In genomic region chr19:46878613-46879375, GRCh38 we compare ENCODE assay signal across 11 cellular contexts. TPM values are rescaled to one million over a fixed set of nuclear protein-coding genes. Genes with fewer than 3 reads are reported as not detected.
DNase-seq lines count a peak whose midpoint lies in the region; ATAC-seq, FAIRE-seq and TF ChIP-seq lines count a peak whose summit lies in the region.
"Had no signal": no experiment of that assay in that cellular context is flagged by ENCODE, and none has a peak within 500 bp of the region (broad histone marks: within the 10 kb centered on the region; RNA-seq: fewer than 3 reads in every experiment).

No MANE protein-coding gene starts in this region.

- no peak overlapping the region for H3K9ac ChIP-seq in endothelial cell of umbilical vein (replicated peaks; ENCODE audit: extremely low read depth, insufficient read depth, low read length)

- H3K36me3 ChIP-seq in endothelial cell of umbilical vein (ENCODE audit: control insufficient read depth in 2 of 2, extremely low read depth in 1 of 2, insufficient read depth in 2 of 2, low read length in 2 of 2) (no peaks in the 10 kb centered on the region), osteoblast (ENCODE audit: insufficient read depth, low read length) (peaks cover 9% of the 10 kb centered on the region)
- H3K36me3 ChIP-seq: thyroid gland had no signal

- H3K4me2 ChIP-seq in endothelial cell of umbilical vein (ENCODE audit: insufficient read depth, low read length) (no peak overlapping the region), osteoblast (ENCODE audit: insufficient read depth, low read length) (peak overlapping the region; percentile 65)

- H4K20me1 ChIP-seq in endothelial cell of umbilical vein (replicated peaks; ENCODE audit: control insufficient read depth, extremely low read depth, insufficient read depth, low read length) (no peaks in the 10 kb centered on the region), osteoblast (ENCODE audit: insufficient read depth, low read length) (peaks cover 10% of the 10 kb centered on the region)

- CTCF ChIA-PET in endothelial cell of umbilical vein (lab: Charles Lee): interaction anchor here (1.0 to 1.3 kb wide), 2 partner anchors 24 to 112 kb away, joined by 3 to 8 read pairs; no protein-coding TSS in a partner anchor

- dilution Hi-C loops in endothelial cell of umbilical vein (cut with MboI; ENCODE audit: extremely low pct_ligation_motif_present, low sequenced_read_pairs): no loop called here

- H3K27me3 ChIP-seq in endothelial cell of umbilical vein (ENCODE audit: control insufficient read depth in 2 of 2, insufficient read depth in 2 of 2, low read length in 2 of 2) (no peaks in the 10 kb centered on the region), osteoblast (ENCODE audit: insufficient read depth, low read length) (no peaks in the 10 kb centered on the region)
- H3K27me3 ChIP-seq: thyroid gland had no signal

- H3K79me2 ChIP-seq in endothelial cell of umbilical vein (ENCODE audit: control insufficient read depth, insufficient read depth, low read length) (peaks cover 26% of the 10 kb centered on the region), osteoblast (ENCODE audit: insufficient read depth, low read length) (peaks cover 77% of the 10 kb centered on the region)

- POLR2A ChIA-PET in endothelial cell of umbilical vein (lab: Charles Lee): no interaction called here

- no peak overlapping the region for H3K4me3 ChIP-seq in endothelial cell of umbilical vein (replicated peaks in 1 of 3; ENCODE audit: insufficient read depth in 1 of 3, low read depth in 1 of 3, low read length in 3 of 3)
- H3K4me3 ChIP-seq in osteoblast (ENCODE audit: insufficient read depth, low read length): no peak overlapping the region
- H3K4me3 ChIP-seq: thyroid gland had no signal

- TF ChIP-seq POLR2A in endothelial cell of umbilical vein (IDR thresholded peaks at IDR 0.05; ENCODE audit: low read depth, low read length): no peak

- intact Hi-C loops in endothelial cell of umbilical vein (cut with micrococcal nuclease): no loop called here

- H3K4me1 ChIP-seq in endothelial cell of umbilical vein (ENCODE audit: control insufficient read depth, extremely low read depth, insufficient read depth, low read length) (peaks cover 15% of the 10 kb centered on the region), osteoblast (ENCODE audit: insufficient read depth, low read length) (peaks cover 38% of the 10 kb centered on the region)
- H3K4me1 ChIP-seq: thyroid gland had no signal

- peak; percentile 98 for FAIRE-seq in endothelial cell of umbilical vein (lab: Jason Lieb, UNC)

- H3K9me3 ChIP-seq in endothelial cell of umbilical vein (replicated peaks; ENCODE audit: control insufficient read depth, insufficient read depth, low read length) (no peaks in the 10 kb centered on the region), osteoblast (ENCODE audit: low read depth, low read length) (no peaks in the 10 kb centered on the region)
- H3K9me3 ChIP-seq: thyroid gland had no signal

- BruUV-seq in endothelial cell of umbilical vein (replicated peaks; lab: Mats Ljungman, UMichigan): no TSS peak

- TF ChIP-seq CTCF in endothelial cell of umbilical vein (IDR thresholded peaks at IDR 0.05; ENCODE audit: extremely low read depth in 1 of 2, insufficient read depth in 1 of 2, low read depth in 1 of 2, low read length in 2 of 2) (no peak), osteoblast (IDR thresholded peaks at IDR 0.05; ENCODE audit: extremely low read depth, low read depth, low read length) (no peak)

- no peak for DNase-seq in activated CD4-positive, CD25-positive, alpha-beta regulatory T cell (lab: John Stamatoyannopoulos, UW)
- DNase-seq in NCI-H226 (peak; percentile 73), endothelial cell of umbilical vein (ENCODE audit: low read depth, low spot score) (peak; percentile 26), osteoblast (ENCODE audit: insufficient read length, low spot score, missing footprints) (peak; percentile 81), SHP77 treated with DMSO at 0.1 percent for 48 hours (lab: John Stamatoyannopoulos, UW) (no peak)
- no peak for DNase-seq in activated CD4-positive, alpha-beta T cell treated with anti-CD3 and anti-CD28 coated beads, Interleukin-2, amount 50 U/mL, for 1 hour
- DNase-seq: 8988T; stimulated activated CD4-positive, alpha-beta T cell treated with anti-CD3 and anti-CD28 coated beads, Interleukin-4, amount 100 ng/mL, for 24 hours; thyroid gland had no signal

- H2AFZ ChIP-seq in endothelial cell of umbilical vein (ENCODE audit: low read depth, low read length) (no peak overlapping the region), osteoblast (ENCODE audit: low read length) (no peak overlapping the region)

- no peaks in the 10 kb centered on the region for H3K9me1 ChIP-seq in endothelial cell of umbilical vein (replicated peaks; ENCODE audit: control insufficient read depth, extremely low read depth, insufficient read depth, low read length)

- peak; percentile 43 to 53 for ATAC-seq in activated CD4-positive, CD25-positive, alpha-beta regulatory T cell treated with anti-CD3 and anti-CD28 coated beads, Interleukin-2, amount 50 U/mL, for 24 hours
- ATAC-seq in HG03520 (IDR thresholded peaks at IDR 0.05; ENCODE audit: unreplicated experiment): no peak

- H3K27ac ChIP-seq in endothelial cell of umbilical vein (ENCODE audit: insufficient read depth, low read depth, low read length) (peak overlapping the region; percentile 5), osteoblast (ENCODE audit: low read depth, low read length) (peak overlapping the region; percentile 92)
- H3K27ac ChIP-seq: thyroid gland had no signal

TF ChIP-seq in endothelial cell of umbilical vein, 7 proteins besides CTCF, POLR2A, EP300 and RAD21:
- TF ChIP-seq MAX (IDR thresholded peaks at IDR 0.05; ENCODE audit: insufficient read depth, insufficient read length): no peak
- TF ChIP-seq MYC (IDR thresholded peaks at IDR 0.05; ENCODE audit: low read depth, low read length): no peak
- peak; percentile 75 for TF ChIP-seq FOS (IDR thresholded peaks at IDR 0.05; ENCODE audit: borderline replicate concordance, insufficient read depth, low read length)
- TF ChIP-seq JUN (IDR thresholded peaks at IDR 0.05; ENCODE audit: borderline replicate concordance, insufficient read depth, insufficient read length, low read depth): peak; percentile 29

RNA-seq across cellular contexts. Expression of gene ARHGAP35, which starts 18.0 kb away (rescaled TPM):
- total RNA-seq in endothelial cell of umbilical vein (47.3 and 51.3 TPM in 2 replicates), osteoblast (76.0 and 82.2 TPM in 2 replicates)
- 25.7 and 28.3 TPM in 2 replicates for polyA plus RNA-seq in endothelial cell of umbilical vein
- polyA plus RNA-seq in endothelial cell of umbilical vein (2011; cell fraction: cytosol; rRNA removed): 19.6 and 20.2 TPM in 2 replicates
- 29.7 and 30.7 TPM in 2 replicates for polyA plus RNA-seq in endothelial cell of umbilical vein (2011; cell fraction: nucleus; rRNA removed)
- 25.8 and 31.7 TPM in 2 replicates for polyA plus RNA-seq in endothelial cell of umbilical vein (2012)
- polyA minus RNA-seq in endothelial cell of umbilical vein: 35.8 and 45.8 TPM in 2 replicates
- polyA minus RNA-seq in endothelial cell of umbilical vein (2011; cell fraction: cytosol; rRNA and poly(A)+ RNA removed): 20.1 TPM
- 53.1 and 57.3 TPM in 2 replicates for polyA minus RNA-seq in endothelial cell of umbilical vein (2011; cell fraction: nucleus; rRNA and poly(A)+ RNA removed)

RNA-seq across cellular contexts. Expression of gene AP2S1, which starts 28.1 kb away (rescaled TPM):
- total RNA-seq in endothelial cell of umbilical vein (279 and 313 TPM in 2 replicates), osteoblast (117 and 136 TPM in 2 replicates)
- 376 and 417 TPM in 2 replicates for polyA plus RNA-seq in endothelial cell of umbilical vein
- polyA plus RNA-seq in endothelial cell of umbilical vein (2011; cell fraction: cytosol; rRNA removed): 283 and 300 TPM in 2 replicates
- 93.6 and 108 TPM in 2 replicates for polyA plus RNA-seq in endothelial cell of umbilical vein (2011; cell fraction: nucleus; rRNA removed)
- 320 and 378 TPM in 2 replicates for polyA plus RNA-seq in endothelial cell of umbilical vein (2012)
- 115 and 153 TPM in 2 replicates for polyA minus RNA-seq in endothelial cell of umbilical vein
- 93.2 TPM for polyA minus RNA-seq in endothelial cell of umbilical vein (2011; cell fraction: cytosol; rRNA and poly(A)+ RNA removed)
- 22.7 and 27.2 TPM in 2 replicates for polyA minus RNA-seq in endothelial cell of umbilical vein (2011; cell fraction: nucleus; rRNA and poly(A)+ RNA removed)

Comparison
In these comparisons a context has a peak if more than half of its experiments do, and no peak if none do; other contexts are left out.
1. DNase-seq: peak in NCI-H226 (single experiment), endothelial cell of umbilical vein (single experiment) and osteoblast (single experiment); none in activated CD4-positive, CD25-positive, alpha-beta regulatory T cell (0 of 4), SHP77 treated with DMSO at 0.1 percent for 48 hours (single experiment) and activated CD4-positive, alpha-beta T cell treated with anti-CD3 and anti-CD28 coated beads, Interleukin-2, amount 50 U/mL, for 1 hour (single experiment).